In the genomic region with DNA sequence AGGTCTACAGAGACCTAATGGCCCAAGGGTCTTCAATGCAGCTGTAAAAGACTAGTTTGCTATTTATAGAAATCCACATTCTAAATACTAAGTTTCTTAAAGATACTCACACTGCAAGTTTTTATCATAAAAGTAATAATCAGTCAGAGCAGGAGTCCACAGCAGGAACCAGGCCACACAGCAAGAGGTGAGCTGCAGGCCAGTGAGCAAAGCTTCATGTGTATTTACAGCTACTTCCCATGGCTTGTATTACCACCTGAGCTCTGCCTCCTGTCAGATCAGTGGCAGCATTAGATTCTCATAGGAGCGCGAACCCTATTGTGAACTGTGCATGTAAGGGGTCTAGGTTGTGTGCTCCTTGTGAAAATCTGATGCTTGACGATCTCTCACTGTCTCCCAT, we compare ENCODE assay signal across 24 cellular contexts. TPM values are rescaled to one million over a fixed set of nuclear protein-coding genes. Genes with fewer than 3 reads are reported as not detected.
"Had no signal": no experiment of that assay in that cellular context is flagged by ENCODE, and none has a peak within 500 bp of the region (broad histone marks: within the 10 kb centered on the region; RNA-seq: fewer than 3 reads in every experiment).

No MANE protein-coding gene starts in this region.

- H3K4me1 ChIP-seq: SJCRH30 had no signal

- H3K27ac ChIP-seq: HL-60, RWPE1, SJCRH30 had no signal

- DNase-seq: Karpas-422, KG1, MG63, NCI-H1092, NCI-H1105 treated with DMSO at 0.1 percent for 48 hours, NCI-H1436, NCI-H1694 treated with DMSO at 0.1 percent for 48 hours, NCI-H1930, NCI-H2081, NCI-H2107, NCI-H2227 treated with DMSO at 0.1 percent for 48 hours, NCI-H524, NCI-H526 treated with DMSO at 0.1 percent for 48 hours, NCI-H774, PC-3, SHP77, SJCRH30, T-helper 1 cell had no signal

- ATAC-seq: Panc1, PC-3, SK-N-SH treated with all-trans-retinoic acid at 6 μM for 48 hours had no signal

- H3K27me3 ChIP-seq: MG63, SJCRH30 had no signal

- H3K36me3 ChIP-seq: MG63, SJCRH30 had no signal

- H3K9me3 ChIP-seq: MG63, SJCRH30 had no signal

- H3K4me3 ChIP-seq: MG63, SJCRH30 had no signal

- FAIRE-seq: HTR-8/SVneo had no signal

RNA-seq across cellular contexts. Expression of a gene that starts 6.7 kb away (rescaled TPM):
- total RNA-seq: OCI-LY7 had no signal
